17 cellular contexts compared by ENCODE assay signal in genomic region chr22:43356881-43357280, GRCh38. TPM values are rescaled to one million over a fixed set of nuclear protein-coding genes. Genes with fewer than 3 reads are reported as not detected.
DNase-seq lines count a peak whose midpoint lies in the region; ATAC-seq and TF ChIP-seq lines count a peak whose summit lies in the region.
"Had no signal": no experiment of that assay in that cellular context is flagged by ENCODE, and none has a peak within 500 bp of the region (broad histone marks: within the 10 kb centered on the region; RNA-seq: fewer than 3 reads in every experiment).

No MANE protein-coding gene starts in this region.

- H3K4me3 ChIP-seq in fibroblast of pulmonary artery (replicated peaks; ENCODE audit: low read depth, low read length) (no peak overlapping the region), ovary (no peak overlapping the region)
- H3K4me3 ChIP-seq: BLaER1, HAP-1 had no signal

- TF ChIP-seq CTCF in fibroblast of pulmonary artery (IDR thresholded peaks at IDR 0.05; ENCODE audit: low read length, missing control alignments), result no peak
- no peak for TF ChIP-seq CTCF in ovary (IDR thresholded peaks at IDR 0.05)

- intact Hi-C loops in ovary (cut with DNase I), result no loop called here

- ATAC-seq in HG02981 (IDR thresholded peaks at IDR 0.05; ENCODE audit: unreplicated experiment), result no peak

- peak; percentile 27 for DNase-seq in activated effector memory CD4-positive, alpha-beta T cell treated with anti-CD3 and anti-CD28 coated beads, Interleukin-2, amount 50 U/mL, for 16 hours
- DNase-seq in activated effector memory CD4-positive, alpha-beta T cell treated with Interleukin-2 at 50 U/mL for 16 hours, result no peak
- DNase-seq in NCI-H226 (peak; percentile 9), fibroblast of pulmonary artery (ENCODE audit: low read depth) (peak; percentile 16), ovary (peak in 4 of 5 donors; percentile 44 to 78 (median 54)), NCI-H1048 (lab: John Stamatoyannopoulos, UW) (no peak)
- no peak for DNase-seq in stimulated activated CD4-positive, alpha-beta T cell treated with anti-CD3 and anti-CD28 coated beads, Interleukin-15, amount 100 ng/mL, for 24 hours
- DNase-seq: Caco-2; CD8-positive, alpha-beta memory T cell; DND-41; GDM1 had no signal

- TF ChIP-seq POLR2A in ovary (IDR thresholded peaks at IDR 0.05), result no peak

- no peak for TF ChIP-seq EP300 in ovary (IDR thresholded peaks at IDR 0.05)

- H3K9me3 ChIP-seq in ovary, result no peaks in the 10 kb centered on the region
- H3K9me3 ChIP-seq: BLaER1, Caco-2, HAP-1 had no signal

- H3K36me3 ChIP-seq in ovary, result no peaks in the 10 kb centered on the region
- H3K36me3 ChIP-seq: BLaER1, HAP-1 had no signal

- H3K27me3 ChIP-seq in ovary, result no peaks in the 10 kb centered on the region
- H3K27me3 ChIP-seq: BLaER1 had no signal

- H3K27ac ChIP-seq in ovary, result peak overlapping the region in 1 of 2 donors; percentile 30
- H3K27ac ChIP-seq: 22Rv1, BLaER1 had no signal

- peaks cover 10% of the 10 kb centered on the region for H3K4me1 ChIP-seq in ovary (ENCODE audit: insufficient read depth)
- H3K4me1 ChIP-seq: BLaER1, Caco-2, HAP-1 had no signal

- WGBS in ovary, 3 donors, result 27 to 36% (median 30%) methylated on average over 11 of the region's 11 CpGs

RNA-seq across cellular contexts. Expression of gene SCUBE1, which starts 13.7 kb away (rescaled TPM):
- 100 to 1,000 TPM in 4 of 7 donors, 10 to 100 TPM in 1, 1 to 10 TPM in 2; 5.5 to 202 (median 101) TPM for total RNA-seq in ovary
- 10 to 100 TPM; 11.1 to 20.1 TPM for polyA plus RNA-seq in ovary
- total RNA-seq: Caco-2 had no signal
- polyA plus RNA-seq: CD8-positive, alpha-beta memory T cell had no signal

RNA-seq across cellular contexts. Expression of gene MPPED1, which starts 54.9 kb away (rescaled TPM):
- total RNA-seq in ovary, result 1 to 10 TPM in 5 of 7 donors, under 1 TPM in 2; 0.46 to 4.1 (median 2.9) TPM
- polyA plus RNA-seq in ovary, result 1 to 10 TPM in 1 of 2 donors, under 1 TPM in 1; 0.45 to 1.3 TPM
- total RNA-seq: A673; Caco-2; CD8-positive, alpha-beta memory T cell; HT1080 had no signal
- polyA plus RNA-seq: CD8-positive, alpha-beta memory T cell had no signal

Comparison
In these comparisons a context has a peak if more than half of its experiments do, and no peak if none do; other contexts are left out.
1. DNase-seq: peak in activated effector memory CD4-positive, alpha-beta T cell treated with anti-CD3 and anti-CD28 coated beads, Interleukin-2, amount 50 U/mL, for 16 hours (single experiment), NCI-H226 (single experiment), fibroblast of pulmonary artery (single experiment) and ovary (4 of 5); none in activated effector memory CD4-positive, alpha-beta T cell treated with Interleukin-2 at 50 U/mL for 16 hours (single experiment), stimulated activated CD4-positive, alpha-beta T cell treated with anti-CD3 and anti-CD28 coated beads, Interleukin-15, amount 100 ng/mL, for 24 hours (single experiment) and NCI-H1048 (single experiment).